Comparison of ENCODE assay signal across 15 cellular contexts in genomic region chr5:93716453-93716852, GRCh38. TPM values are rescaled to one million over a fixed set of nuclear protein-coding genes. Genes with fewer than 3 reads are reported as not detected.
A peak's percentile ranks its signal among the peaks of the same experiment; 100 is the strongest.
DNase-seq lines count a peak whose midpoint lies in the region; ATAC-seq, FAIRE-seq and TF ChIP-seq lines count a peak whose summit lies in the region.
"Had no signal": no experiment of that assay in that cellular context is flagged by ENCODE, and none has a peak within 500 bp of the region (broad histone marks: within the 10 kb centered on the region; RNA-seq: fewer than 3 reads in every experiment).

No MANE protein-coding gene starts in this region.

- CTCF ChIA-PET in HEK293T (lab: Yijun Ruan, JAX): interaction anchor here (0.6 kb wide), 1 partner anchor 44 kb away, joined by 3 read pairs; no protein-coding TSS in a partner anchor

- no peak overlapping the region for H3K27ac Mint-ChIP-seq in stimulated activated effector memory CD8-positive, alpha-beta T cell treated with anti-CD3 and anti-CD28 coated beads, Interleukin-12 subunit alpha, Interleukin-12 subunit beta, amount 100 ng/mL, for 72 hours
- no peak overlapping the region for H3K27ac Mint-ChIP-seq in GM23338
- H3K27ac Mint-ChIP-seq: CD14-positive monocyte; CD8-positive, alpha-beta T cell had no signal

- no peaks in the 10 kb centered on the region for H3F3A ChIP-seq in GM23338 (replicated peaks; ENCODE audit: low read depth)

- no peaks in the 10 kb centered on the region for H3K27me3 Mint-ChIP-seq in GM23338 (ENCODE audit: insufficient read depth, low read depth, poor library complexity)

- no peak overlapping the region for H3K4me3 ChIP-seq in GM23338
- H3K4me3 ChIP-seq: A549, HAP-1 had no signal

- no peaks in the 10 kb centered on the region for H3K9me3 Mint-ChIP-seq in stimulated activated effector memory CD8-positive, alpha-beta T cell treated with anti-CD3 and anti-CD28 coated beads, Interleukin-12 subunit alpha, Interleukin-12 subunit beta, amount 100 ng/mL, for 72 hours
- H3K9me3 Mint-ChIP-seq in GM23338: no peaks in the 10 kb centered on the region
- H3K9me3 Mint-ChIP-seq: CD8-positive, alpha-beta T cell had no signal

- H3K27ac ChIP-seq in GM23338 (ENCODE audit: low read depth): no peak overlapping the region
- H3K27ac ChIP-seq: A549 had no signal

- no peak overlapping the region for H3K4me3 Mint-ChIP-seq in stimulated activated effector memory CD8-positive, alpha-beta T cell treated with anti-CD3 and anti-CD28 coated beads, Interleukin-12 subunit alpha, Interleukin-12 subunit beta, amount 100 ng/mL, for 72 hours
- no peak overlapping the region for H3K4me3 Mint-ChIP-seq in GM23338
- H3K4me3 Mint-ChIP-seq: CD14-positive monocyte; CD8-positive, alpha-beta T cell had no signal

- no peak overlapping the region for H3K4me2 ChIP-seq in GM23338

- H3K4me1 ChIP-seq in GM23338 (ENCODE audit: insufficient read depth): no peaks in the 10 kb centered on the region
- H3K4me1 ChIP-seq: HAP-1 had no signal

- H3K36me3 ChIP-seq in GM23338 (ENCODE audit: insufficient read depth): no peaks in the 10 kb centered on the region
- H3K36me3 ChIP-seq: HAP-1 had no signal

- DNase-seq in HEK293T (ENCODE audit: extremely low spot score) (no peak), NCI-H146 (lab: John Stamatoyannopoulos, UW) (peak; percentile 59), GM23338 (ENCODE audit: low spot score) (no peak)
- no peak for DNase-seq in stimulated activated effector memory CD8-positive, alpha-beta T cell treated with anti-CD3 and anti-CD28 coated beads, Interleukin-12 subunit alpha, Interleukin-12 subunit beta, amount 100 ng/mL, for 72 hours (ENCODE audit: low spot score in 2 of 2)
- DNase-seq: Caco-2; CD8-positive, alpha-beta T cell; DND-41; GDM1 had no signal

- H3K9me2 ChIP-seq in GM23338 (ENCODE audit: insufficient read depth): no peaks in the 10 kb centered on the region

- POLR2A ChIA-PET in HEK293T (lab: Yijun Ruan, JAX): no interaction called here

- no peak overlapping the region for H2AFZ ChIP-seq in GM23338

- H3K27me3 ChIP-seq in GM23338 (ENCODE audit: insufficient read depth): no peaks in the 10 kb centered on the region

- no peaks in the 10 kb centered on the region for H4K20me1 ChIP-seq in GM23338 (replicated peaks; ENCODE audit: insufficient read depth)

- ATAC-seq in stimulated activated effector memory CD8-positive, alpha-beta T cell treated with anti-CD3 and anti-CD28 coated beads, Interleukin-12 subunit alpha, Interleukin-12 subunit beta, amount 100 ng/mL, for 72 hours: peak; percentile 46
- no peak for ATAC-seq in GM23338
- ATAC-seq in HG03025 (IDR thresholded peaks at IDR 0.05; ENCODE audit: low FRiP score, unreplicated experiment): no peak
- ATAC-seq: CD8-positive, alpha-beta T cell had no signal

- peak; percentile 18 for FAIRE-seq in endometrium (lab: Jason Lieb, UNC)
- FAIRE-seq: A549, GM12892, H1 had no signal

- no peaks in the 10 kb centered on the region for H3K79me2 ChIP-seq in GM23338 (replicated peaks; ENCODE audit: insufficient read depth)

- no peak for TF ChIP-seq CTCF in GM23338 (conservative IDR thresholded peaks at IDR 0.05; ENCODE audit: low read depth in 2 of 2)

- peaks cover 18% of the 10 kb centered on the region for H3K4me1 Mint-ChIP-seq in stimulated activated effector memory CD8-positive, alpha-beta T cell treated with anti-CD3 and anti-CD28 coated beads, Interleukin-12 subunit alpha, Interleukin-12 subunit beta, amount 100 ng/mL, for 72 hours
- H3K4me1 Mint-ChIP-seq in GM23338: peaks cover 9% of the 10 kb centered on the region; the same call in 2 of the 3 replicates

- H3K36me3 Mint-ChIP-seq in stimulated activated effector memory CD8-positive, alpha-beta T cell treated with anti-CD3 and anti-CD28 coated beads, Interleukin-12 subunit alpha, Interleukin-12 subunit beta, amount 100 ng/mL, for 72 hours: no peaks in the 10 kb centered on the region
- no peaks in the 10 kb centered on the region for H3K36me3 Mint-ChIP-seq in GM23338 (ENCODE audit: low read depth)
- H3K36me3 Mint-ChIP-seq: CD14-positive monocyte had no signal

TF ChIP-seq in HEK293T, 16 proteins besides CTCF, POLR2A, EP300 and RAD21:
- TF ChIP-seq ARNT (IDR thresholded peaks at IDR 0.05) (no peak), ZNF384 (IDR thresholded peaks at IDR 0.05) (peak; percentile 83; the same call in 1 of the 2 replicates), NFRKB (IDR thresholded peaks at IDR 0.05) (no peak), FOXA1 (IDR thresholded peaks at IDR 0.05) (0 out of 2 replicates have a peak, but pooled peaks have one; percentile 39), CTBP1 (IDR thresholded peaks at IDR 0.05; ENCODE audit: borderline replicate concordance) (peak; percentile 23; the same call in 1 of the 2 replicates), FOXM1 (IDR thresholded peaks at IDR 0.05; ENCODE audit: borderline replicate concordance) (no peak)

TF ChIP-seq in GM23338, 12 proteins besides CTCF, POLR2A, EP300 and RAD21 (continues in another document):
- no peak for TF ChIP-seq JUNB (IDR thresholded peaks at IDR 0.05; ENCODE audit: unreplicated experiment)
- TF ChIP-seq EZH2phosphoT487 (IDR thresholded peaks at IDR 0.05; ENCODE audit: unreplicated experiment): no peak
- no peak for TF ChIP-seq NANOG (IDR thresholded peaks at IDR 0.05; ENCODE audit: borderline replicate concordance)
- TF ChIP-seq ZNF331 (CRISPR knock-in tag; IDR thresholded peaks at IDR 0.05; ENCODE audit: low read depth): no peak
- no peak for TF ChIP-seq STAT1 (IDR thresholded peaks at IDR 0.05; ENCODE audit: unreplicated experiment)
- TF ChIP-seq REST (IDR thresholded peaks at IDR 0.05; ENCODE audit: unreplicated experiment): no peak
- no peak for TF ChIP-seq ZNF114 (CRISPR knock-in tag; IDR thresholded peaks at IDR 0.05)
- TF ChIP-seq EZH2 (IDR thresholded peaks at IDR 0.05; ENCODE audit: low read depth, unreplicated experiment): no peak
- no peak for TF ChIP-seq ETS1 (IDR thresholded peaks at IDR 0.05)

RNA-seq across cellular contexts. Expression of gene POU5F2, which starts 24.9 kb away (rescaled TPM):
- total RNA-seq in GM23338 (2014; rRNA removed; shearing (Covaris generic)): 0.76 and 1.2 TPM in 2 replicates
- 0.11 and 0.14 TPM in 2 replicates for polyA plus RNA-seq in GM23338 (2016; fragmentation: Nextera tagmentation; extraction: Ambion mirVana)
